ENCODE assay signal across 16 cellular contexts in the genomic region with DNA sequence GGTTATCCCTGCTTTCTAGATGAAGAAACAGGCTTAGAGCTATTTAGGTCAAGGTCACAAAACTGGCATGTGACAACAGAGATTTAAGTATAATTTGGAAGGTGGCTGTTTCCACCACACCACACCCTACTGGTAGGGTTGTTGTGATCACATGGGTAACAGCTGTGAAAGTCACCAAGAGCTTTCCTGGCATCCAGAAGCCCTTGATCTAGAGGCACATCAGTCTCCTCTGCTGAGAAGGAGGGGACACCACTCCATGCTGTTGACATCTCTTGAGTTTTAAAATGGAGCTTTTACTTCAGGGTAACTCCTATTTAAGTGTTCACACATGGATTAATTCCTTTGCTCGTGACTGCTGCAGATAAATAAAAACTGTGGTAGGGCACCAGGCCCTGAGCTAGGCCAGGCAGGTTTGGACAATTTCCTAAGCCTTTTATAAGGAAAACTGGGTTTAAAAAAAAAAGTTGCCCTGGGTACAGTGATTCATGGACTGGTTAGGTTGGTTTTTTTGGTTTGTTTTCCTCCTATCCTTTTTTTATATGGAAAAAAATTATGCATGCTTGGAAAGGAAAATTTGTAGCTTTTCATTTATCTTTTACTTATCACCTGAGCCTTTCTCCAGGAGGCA. TPM values are rescaled to one million over a fixed set of nuclear protein-coding genes. Genes with fewer than 3 reads are reported as not detected.
DNase-seq lines count a peak whose midpoint lies in the region; ATAC-seq and TF ChIP-seq lines count a peak whose summit lies in the region.
"Had no signal": no experiment of that assay in that cellular context is flagged by ENCODE, and none has a peak within 500 bp of the region (broad histone marks: within the 10 kb centered on the region; RNA-seq: fewer than 3 reads in every experiment).

No MANE protein-coding gene starts in this region.

- no peak overlapping the region for H3K27ac ChIP-seq in CD4-positive, alpha-beta memory T cell (ENCODE audit: low read depth, low read length)
- H3K27ac ChIP-seq in PC-3 (ENCODE audit: low read length) = peak overlapping the region; percentile 76
- H3K27ac ChIP-seq in foreskin keratinocyte = peak overlapping the region; percentile 85

- peaks cover 44 to 78% (median 62%) of the 10 kb centered on the region in 4 donors for H3K4me1 Mint-ChIP-seq in CD4-positive, alpha-beta memory T cell
- peaks cover 27% of the 10 kb centered on the region for H3K4me1 Mint-ChIP-seq in osteocyte (ENCODE audit: unreplicated experiment)

- H3K79me2 ChIP-seq in PC-3 (ENCODE audit: low read length) = peaks cover 90% of the 10 kb centered on the region

- BruUV-seq in PC-3 (replicated peaks; lab: Mats Ljungman, UMichigan) = no TSS peak

- H3K4me3 Mint-ChIP-seq in CD4-positive, alpha-beta memory T cell = no peak overlapping the region
- no peak overlapping the region for H3K4me3 Mint-ChIP-seq in osteocyte (ENCODE audit: unreplicated experiment)
- H3K4me3 Mint-ChIP-seq: stimulated activated naive B cell treated with anti-CD40 and anti-IgM and Interleukin-4, amounts not matched to agents 10 μg/mL and 1 μg/mL and 100 μg/mL, for 72 hours had no signal

- H3K9me3 ChIP-seq in CD4-positive, alpha-beta memory T cell (ENCODE audit: control insufficient read depth in 1 of 2, low read length in 2 of 2) = no peaks in the 10 kb centered on the region
- H3K9me3 ChIP-seq in PC-3 (ENCODE audit: low read length) = no peaks in the 10 kb centered on the region

- ATAC-seq in PC-3 (peak; percentile 66), foreskin keratinocyte (peak; percentile 77)
- ATAC-seq: K562; stimulated activated naive B cell treated with anti-CD40 and anti-IgM and Interleukin-4, amounts not matched to agents 10 μg/mL and 1 μg/mL and 100 μg/mL, for 72 hours had no signal

- CTCF ChIA-PET in CD4-positive, alpha-beta memory T cell (lab: Charles Lee; ENCODE audit: partially characterized antibody) = interaction anchor here (0.6 to 1.6 kb wide), 5 partner anchors 9 to 676 kb away, joined by 3 to 7 read pairs (median 3); no protein-coding TSS in a partner anchor
- CTCF ChIA-PET in PC-3 (lab: Charles Lee) = interaction anchor here (0.7 to 1.3 kb wide), 3 partner anchors 10 to 69 kb away, joined by 3 to 5 read pairs (median 3); no protein-coding TSS in a partner anchor

- H3K9me3 Mint-ChIP-seq in CD4-positive, alpha-beta memory T cell = no peaks in the 10 kb centered on the region
- no peaks in the 10 kb centered on the region for H3K9me3 Mint-ChIP-seq in osteocyte (ENCODE audit: unreplicated experiment)
- H3K9me3 Mint-ChIP-seq: stimulated activated naive B cell treated with anti-CD40 and anti-IgM and Interleukin-4, amounts not matched to agents 10 μg/mL and 1 μg/mL and 100 μg/mL, for 72 hours had no signal

- TF ChIP-seq CTCF in PC-3 (conservative IDR thresholded peaks at IDR 0.05; ENCODE audit: low read depth, low read length) (no peak), foreskin keratinocyte (conservative IDR thresholded peaks at IDR 0.05) (peak; percentile 21), osteocyte (IDR thresholded peaks at IDR 0.05) (no peak)

- no peaks in the 10 kb centered on the region for H3K36me3 ChIP-seq in CD4-positive, alpha-beta memory T cell (ENCODE audit: insufficient read depth, low read length)
- H3K36me3 ChIP-seq in PC-3 (ENCODE audit: low read depth, low read length) = peaks cover 4% of the 10 kb centered on the region; the same call in 1 of the 2 replicates

- DNase-seq in CD4-positive, alpha-beta memory T cell = no peak
- peak; percentile 87 for DNase-seq in PC-3
- DNase-seq in foreskin keratinocyte = peak; percentile 77 to 89
- DNase-seq in osteocyte (ENCODE audit: extremely low spot score, unreplicated experiment) = no peak
- no peak for DNase-seq in ureter (ENCODE audit: low spot score)
- no peak for DNase-seq in SW480 (ENCODE audit: low spot score)
- DNase-seq in NCI-H187 treated with DMSO at 0.1 percent for 48 hours (lab: John Stamatoyannopoulos, UW) = no peak
- DNase-seq in NCI-H82 (lab: John Stamatoyannopoulos, UW) = no peak
- DNase-seq: activated CD4-positive, alpha-beta T cell treated with anti-CD3 and anti-CD28 coated beads, Interleukin-2, amount 50 U/mL, for 1 hour; activated gamma-delta T cell treated with Interleukin-2 at 50 U/mL for 16 hours; GDM1; NCI-H2029; nucleus accumbens; stimulated activated CD4-positive, alpha-beta T cell treated with anti-CD3 and anti-CD28 coated beads, Interleukin-2, amount 100 ng/mL, for 24 hours; stimulated activated naive B cell treated with anti-CD40 and anti-IgM and Interleukin-4, amounts not matched to agents 10 μg/mL and 1 μg/mL and 100 μg/mL, for 72 hours had no signal

- peak overlapping the region in 4 of 7 donors; percentile 22 to 53 (median 41) for H3K27ac Mint-ChIP-seq in CD4-positive, alpha-beta memory T cell
- peak overlapping the region; percentile 34 for H3K27ac Mint-ChIP-seq in osteocyte (ENCODE audit: unreplicated experiment)
- H3K27ac Mint-ChIP-seq: stimulated activated naive B cell treated with anti-CD40 and anti-IgM and Interleukin-4, amounts not matched to agents 10 μg/mL and 1 μg/mL and 100 μg/mL, for 72 hours had no signal

- H3K9ac ChIP-seq in PC-3 (ENCODE audit: low read length) = 0 out of 2 replicates have a peak overlapping the region, but pooled peaks have one; percentile 3

- peaks cover 4% of the 10 kb centered on the region for H3F3A ChIP-seq in PC-3 (ENCODE audit: low read length, unreplicated experiment)

- peaks cover 15% of the 10 kb centered on the region; the same call in 1 of the 2 replicates for H4K20me1 ChIP-seq in PC-3 (ENCODE audit: low read length)

- POLR2A ChIA-PET in CD4-positive, alpha-beta memory T cell (lab: Charles Lee; ENCODE audit: partially characterized antibody) = no interaction called here
- POLR2A ChIA-PET in PC-3 (lab: Charles Lee; ENCODE audit: unreplicated experiment) = interaction anchor here (0.7 kb wide), 2 partner anchors 34 to 397 kb away, joined by 3 to 5 read pairs; no protein-coding TSS in a partner anchor

- no peaks in the 10 kb centered on the region for H3K27me3 Mint-ChIP-seq in CD4-positive, alpha-beta memory T cell
- no peaks in the 10 kb centered on the region for H3K27me3 Mint-ChIP-seq in osteocyte (ENCODE audit: unreplicated experiment)
- H3K27me3 Mint-ChIP-seq: stimulated activated naive B cell treated with anti-CD40 and anti-IgM and Interleukin-4, amounts not matched to agents 10 μg/mL and 1 μg/mL and 100 μg/mL, for 72 hours had no signal

- no peaks in the 10 kb centered on the region for H3K9me2 ChIP-seq in PC-3 (replicated peaks; ENCODE audit: low read length)

- no peak overlapping the region for H3K4me3 ChIP-seq in CD4-positive, alpha-beta memory T cell (ENCODE audit: low read length in 2 of 2)
- H3K4me3 ChIP-seq in PC-3 (ENCODE audit: low read length) = peak overlapping the region; percentile 15; the same call in 1 of the 2 replicates
- H3K4me3 ChIP-seq: K562 had no signal

- H3K27me3 ChIP-seq in CD4-positive, alpha-beta memory T cell (ENCODE audit: insufficient read depth, low read length) = no peaks in the 10 kb centered on the region
- H3K27me3 ChIP-seq in PC-3 (ENCODE audit: low read length) (no peaks in the 10 kb centered on the region), foreskin keratinocyte (no peaks in the 10 kb centered on the region)

- peaks cover 9 to 14% of the 10 kb centered on the region in 2 donors for H3K36me3 Mint-ChIP-seq in CD4-positive, alpha-beta memory T cell
- H3K36me3 Mint-ChIP-seq in osteocyte (ENCODE audit: unreplicated experiment) = peaks cover 12% of the 10 kb centered on the region

- intact Hi-C loops in CD4-positive, alpha-beta memory T cell (cut with micrococcal nuclease) = no loop called here
- intact Hi-C loops in PC-3 (cut with micrococcal nuclease) = loop anchor here (10.0 kb wide), 1 partner anchor 449 kb away; no protein-coding TSS in a partner anchor

- peak overlapping the region; percentile 60 for H3K4me2 ChIP-seq in PC-3 (ENCODE audit: low read length)

- peaks cover 57% of the 10 kb centered on the region for H3K4me1 ChIP-seq in CD4-positive, alpha-beta memory T cell (ENCODE audit: insufficient read depth, low read length)
- H3K4me1 ChIP-seq in PC-3 (ENCODE audit: insufficient read depth, low read length) (peaks cover 52% of the 10 kb centered on the region), foreskin keratinocyte (peaks cover 35% of the 10 kb centered on the region)

- no peak overlapping the region for H2AFZ ChIP-seq in PC-3 (ENCODE audit: low read length)

RNA-seq across cellular contexts. Expression of a gene that starts 7.5 kb away (rescaled TPM):
- total RNA-seq in CD4-positive, alpha-beta memory T cell = 10 to 100 TPM; 44.6 to 45.3 TPM
- polyA plus RNA-seq in CD4-positive, alpha-beta memory T cell = 10 to 100 TPM; 49.2 to 66.9 TPM
- total RNA-seq in PC-3 (2014; rRNA removed) (79.8 and 81.5 TPM in 2 replicates), foreskin keratinocyte (63.3 and 66.8 TPM in 2 replicates), osteocyte (36.7 and 39.8 TPM in 2 replicates), ureter (62.1 TPM)
- polyA plus RNA-seq in foreskin keratinocyte = 71.8 and 78.1 TPM in 2 replicates

RNA-seq across cellular contexts. Expression of a gene that starts 7.6 kb away (rescaled TPM):
- 10 to 100 TPM; 40.1 to 41.9 TPM for total RNA-seq in CD4-positive, alpha-beta memory T cell
- polyA plus RNA-seq in CD4-positive, alpha-beta memory T cell = 10 to 100 TPM; 35.4 to 36.1 TPM
- total RNA-seq in PC-3 (2014; rRNA removed) (122 and 153 TPM in 2 replicates), foreskin keratinocyte (80.5 and 84.2 TPM in 2 replicates), osteocyte (90.3 and 96.6 TPM in 2 replicates), ureter (151 TPM)
- polyA plus RNA-seq in foreskin keratinocyte = 63.5 and 73.5 TPM in 2 replicates

RNA-seq across cellular contexts. Expression of a gene that starts 42.6 kb away (rescaled TPM):
- 1 to 10 TPM; 1.2 to 1.5 TPM for total RNA-seq in CD4-positive, alpha-beta memory T cell
- polyA plus RNA-seq in CD4-positive, alpha-beta memory T cell = not detected
- 1.8 TPM in 1 of 2 replicates, not detected in the other for total RNA-seq in PC-3 (2014; rRNA removed)
- not detected in 2 replicates for total RNA-seq in foreskin keratinocyte
- not detected in 2 replicates for polyA plus RNA-seq in foreskin keratinocyte
- total RNA-seq in osteocyte = 166 and 181 TPM in 2 replicates
- total RNA-seq in ureter = 58.9 TPM
- total RNA-seq: K562 had no signal
- polyA plus RNA-seq: K562 had no signal

Comparison
In these comparisons a context has a peak if more than half of its experiments do, and no peak if none do; other contexts are left out.
1. DNase-seq: peak in PC-3 (single experiment) and foreskin keratinocyte (2 of 2); none in CD4-positive, alpha-beta memory T cell (0 of 5), osteocyte (single experiment), ureter (single experiment), SW480 (single experiment), NCI-H187 treated with DMSO at 0.1 percent for 48 hours (single experiment) and NCI-H82 (single experiment).
2. RNA of a gene that starts 42.6 kb away (total RNA-seq): 166 to 181 TPM in osteocyte and 58.9 TPM in ureter (single experiment); 1.8 TPM in PC-3, 1.2 to 1.5 TPM in CD4-positive, alpha-beta memory T cell and not detected in foreskin keratinocyte; every median in the first group is over 10 times any median in the second.